Comparison of ENCODE assay signal across 26 cellular contexts in the genomic region with DNA sequence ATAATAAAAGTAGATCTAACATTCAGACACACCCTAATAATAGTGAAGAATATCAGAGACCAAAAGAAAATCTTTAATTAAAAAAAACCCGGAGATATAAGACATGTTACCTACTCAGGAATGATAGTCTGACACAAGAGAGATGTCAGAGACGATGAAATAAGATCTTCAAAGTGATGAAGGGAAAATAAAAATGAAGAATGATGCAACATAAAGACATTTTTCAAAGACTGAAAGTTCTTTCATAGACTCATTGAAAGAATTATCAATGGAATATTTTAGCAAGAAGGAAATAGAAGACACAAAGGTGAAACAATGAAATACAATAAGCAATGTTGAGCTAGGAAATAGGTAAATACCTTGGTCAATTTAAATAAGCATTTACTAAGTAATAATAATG. TPM values are rescaled to one million over a fixed set of nuclear protein-coding genes. Genes with fewer than 3 reads are reported as not detected.
DNase-seq lines count a peak whose midpoint lies in the region; ATAC-seq, FAIRE-seq and TF ChIP-seq lines count a peak whose summit lies in the region.
"Had no signal": no experiment of that assay in that cellular context is flagged by ENCODE, and none has a peak within 500 bp of the region (broad histone marks: within the 10 kb centered on the region; RNA-seq: fewer than 3 reads in every experiment).

No MANE protein-coding gene starts in this region.

- H3K36me3 ChIP-seq in HepG2 (replicated peaks in 1 of 2; ENCODE audit: control insufficient read depth in 1 of 2, insufficient read depth in 2 of 2, low read length in 2 of 2) (no peaks in the 10 kb centered on the region), right lobe of liver (peaks cover 0 to 6% (median 0%) of the 10 kb centered on the region in 4 donors)

- H3K4me1 ChIP-seq in HepG2 (ENCODE audit: insufficient read depth, low read length) (peaks cover 11% of the 10 kb centered on the region; the same call in 1 of the 2 replicates), right lobe of liver (peaks cover 0 to 8% (median 0%) of the 10 kb centered on the region in 4 donors)
- H3K4me1 ChIP-seq: Caco-2 had no signal

- peak overlapping the region; percentile 20 for H3K27ac Mint-ChIP-seq in activated CD4-positive, alpha-beta memory T cell treated with anti-CD3 and anti-CD28 coated beads for 36 hours
- H3K27ac Mint-ChIP-seq in activated CD4-positive, alpha-beta memory T cell treated with anti-CD3 and anti-CD28 coated beads, Interleukin-2, amount 10 ng/mL, durations not matched to agents 7 days and 5 days, result no peak overlapping the region
- peak overlapping the region; percentile 95 for H3K27ac Mint-ChIP-seq in activated naive CD8-positive, alpha-beta T cell treated with anti-CD3 and anti-CD28 coated beads for 36 hours
- H3K27ac Mint-ChIP-seq in stimulated activated naive CD8-positive, alpha-beta T cell treated with anti-CD3 and anti-CD28 coated beads, Interleukin-15, amount 100 ng/mL, for 72 hours, result peak overlapping the region; percentile 99 to 100
- H3K27ac Mint-ChIP-seq: HFFc6 had no signal

- FAIRE-seq in HepG2 (lab: Jason Lieb, UNC), result no peak

- H3K27ac ChIP-seq in HepG2 (ENCODE audit: extremely low read length, insufficient read depth, low read length), result no peak overlapping the region
- no peak overlapping the region for H3K27ac ChIP-seq in right lobe of liver
- no peak overlapping the region for H3K27ac ChIP-seq in coronary artery

- POLR2A ChIA-PET in activated CD4-positive, alpha-beta memory T cell treated with anti-CD3 and anti-CD28 coated beads for 36 hours (lab: Charles Lee), result interaction anchor here (0.6 kb wide), 1 partner anchor 40 kb away, joined by 3 read pairs; no protein-coding TSS in a partner anchor
- POLR2A ChIA-PET in activated CD4-positive, alpha-beta memory T cell treated with anti-CD3 and anti-CD28 coated beads, Interleukin-2, amount 10 ng/mL, durations not matched to agents 7 days and 5 days (lab: Charles Lee), result no interaction called here
- POLR2A ChIA-PET in HepG2 (lab: Yijun Ruan, JAX), result no interaction called here

- peaks cover 66% of the 10 kb centered on the region for H3K36me3 Mint-ChIP-seq in activated CD4-positive, alpha-beta memory T cell treated with anti-CD3 and anti-CD28 coated beads for 36 hours
- H3K36me3 Mint-ChIP-seq in activated CD4-positive, alpha-beta memory T cell treated with anti-CD3 and anti-CD28 coated beads, Interleukin-2, amount 10 ng/mL, durations not matched to agents 7 days and 5 days (ENCODE audit: low read depth), result peaks cover 87% of the 10 kb centered on the region
- H3K36me3 Mint-ChIP-seq in activated naive CD8-positive, alpha-beta T cell treated with anti-CD3 and anti-CD28 coated beads for 36 hours, result peaks cover 58% of the 10 kb centered on the region

- H2AFZ ChIP-seq in HepG2 (ENCODE audit: low read length), result no peak overlapping the region

- no peak overlapping the region for H3K9ac ChIP-seq in HepG2 (ENCODE audit: insufficient read depth, low read depth, low read length)

- CTCF ChIA-PET in activated CD4-positive, alpha-beta memory T cell treated with anti-CD3 and anti-CD28 coated beads for 36 hours (lab: Charles Lee), result no interaction called here
- CTCF ChIA-PET in activated CD4-positive, alpha-beta memory T cell treated with anti-CD3 and anti-CD28 coated beads, Interleukin-2, amount 10 ng/mL, durations not matched to agents 7 days and 5 days (lab: Charles Lee), result no interaction called here
- CTCF ChIA-PET in HepG2 (lab: Yijun Ruan, JAX; ENCODE audit: low intra/inter-chr PET ratio, low total read pairs), result no interaction called here

- no peak for DNase-seq in activated CD4-positive, alpha-beta memory T cell treated with anti-CD3 and anti-CD28 coated beads for 36 hours
- no peak for DNase-seq in activated CD4-positive, alpha-beta memory T cell treated with anti-CD3 and anti-CD28 coated beads, Interleukin-2, amount 10 ng/mL, durations not matched to agents 7 days and 5 days
- no peak for DNase-seq in HepG2 (ENCODE audit: low spot score)
- no peak for DNase-seq in right lobe of liver
- no peak for DNase-seq in activated naive CD8-positive, alpha-beta T cell treated with anti-CD3 and anti-CD28 coated beads for 36 hours
- no peak for DNase-seq in stimulated activated naive CD8-positive, alpha-beta T cell treated with anti-CD3 and anti-CD28 coated beads, Interleukin-15, amount 100 ng/mL, for 72 hours
- DNase-seq in coronary artery (ENCODE audit: low spot score), result no peak
- no peak for DNase-seq in NAMALWA (ENCODE audit: low spot score)
- DNase-seq: 8988T, Caco-2, GF-D8, H7, HFFc6, Karpas-422, NCI-H1048, NCI-H1436, NCI-H1930, NCI-H226, NCI-H524, NCI-H82, RPMI8226 had no signal

- TF ChIP-seq EP300 in HepG2 (IDR thresholded peaks at IDR 0.05; ENCODE audit: low read depth in 2 of 2, low read length in 2 of 2), result no peak
- TF ChIP-seq EP300 in HepG2 (CRISPR knock-in tag; IDR thresholded peaks at IDR 0.05; ENCODE audit: borderline replicate concordance), result no peak

- no peaks in the 10 kb centered on the region for H4K20me1 ChIP-seq in HepG2 (ENCODE audit: insufficient read depth, low read length)

- intact Hi-C loops in activated CD4-positive, alpha-beta memory T cell treated with anti-CD3 and anti-CD28 coated beads for 36 hours (cut with micrococcal nuclease), result no loop called here
- intact Hi-C loops in HepG2 (cut with micrococcal nuclease; ENCODE audit: unreplicated experiment), result no loop called here
- intact Hi-C loops in right lobe of liver (cut with DNase I), result no loop called here

- TF ChIP-seq CTCF in HepG2 (CRISPR knock-in tag; IDR thresholded peaks at IDR 0.05), result no peak
- TF ChIP-seq CTCF in right lobe of liver (IDR thresholded peaks at IDR 0.05), result no peak
- TF ChIP-seq CTCF in coronary artery (IDR thresholded peaks at IDR 0.05), result no peak

- H3K27me3 ChIP-seq in HepG2 (ENCODE audit: control insufficient read depth in 1 of 2, insufficient read depth in 2 of 2, low read length in 2 of 2) (no peaks in the 10 kb centered on the region; a peak in 3 of 5 replicates), right lobe of liver (no peaks in the 10 kb centered on the region)

- no peak for TF ChIP-seq POLR2A in HepG2 (IDR thresholded peaks at IDR 0.05; ENCODE audit: insufficient read depth in 1 of 2, low read depth in 2 of 2, low read length in 2 of 2)
- no peak for TF ChIP-seq POLR2A in right lobe of liver (IDR thresholded peaks at IDR 0.05)

- peaks cover 15% of the 10 kb centered on the region for H3K4me1 Mint-ChIP-seq in activated CD4-positive, alpha-beta memory T cell treated with anti-CD3 and anti-CD28 coated beads for 36 hours (ENCODE audit: low read depth)
- peaks cover 4% of the 10 kb centered on the region for H3K4me1 Mint-ChIP-seq in activated CD4-positive, alpha-beta memory T cell treated with anti-CD3 and anti-CD28 coated beads, Interleukin-2, amount 10 ng/mL, durations not matched to agents 7 days and 5 days
- peaks cover 24% of the 10 kb centered on the region for H3K4me1 Mint-ChIP-seq in activated naive CD8-positive, alpha-beta T cell treated with anti-CD3 and anti-CD28 coated beads for 36 hours
- H3K4me1 Mint-ChIP-seq in stimulated activated naive CD8-positive, alpha-beta T cell treated with anti-CD3 and anti-CD28 coated beads, Interleukin-15, amount 100 ng/mL, for 72 hours, result peaks cover 31% of the 10 kb centered on the region
- H3K4me1 Mint-ChIP-seq: CD14-positive monocyte had no signal

- H3K9me3 ChIP-seq in HepG2 (ENCODE audit: low read length), result no peaks in the 10 kb centered on the region
- H3K9me3 ChIP-seq in right lobe of liver, result no peaks in the 10 kb centered on the region
- H3K9me3 ChIP-seq: Caco-2 had no signal

- H3K4me3 ChIP-seq in HepG2 (replicated peaks in 1 of 3; ENCODE audit: insufficient read depth in 1 of 3, low read depth in 2 of 3, low read length in 3 of 3) (no peak overlapping the region), right lobe of liver (no peak overlapping the region), coronary artery (no peak overlapping the region)

- H3K79me2 ChIP-seq in HepG2 (ENCODE audit: insufficient read depth, low read length), result no peaks in the 10 kb centered on the region

- in situ Hi-C loops in HepG2 (cut with HindIII; ENCODE audit: extremely low pct_ligation_motif_present, low pct_unique_long_range_greater_than_20kb), result no loop called here

- ATAC-seq in HepG2, result no peak
- no peak for ATAC-seq in right lobe of liver
- ATAC-seq in stimulated activated naive CD8-positive, alpha-beta T cell treated with anti-CD3 and anti-CD28 coated beads, Interleukin-15, amount 100 ng/mL, for 72 hours, result peak; percentile 55

- TF ChIP-seq RAD21 in HepG2 (CRISPR knock-in tag; IDR thresholded peaks at IDR 0.05), result no peak

- no TSS peak for BruUV-seq in HepG2 (replicated peaks; lab: Mats Ljungman, UMichigan)

- no peaks in the 10 kb centered on the region for H3K27me3 Mint-ChIP-seq in activated CD4-positive, alpha-beta memory T cell treated with anti-CD3 and anti-CD28 coated beads for 36 hours
- no peaks in the 10 kb centered on the region for H3K27me3 Mint-ChIP-seq in activated CD4-positive, alpha-beta memory T cell treated with anti-CD3 and anti-CD28 coated beads, Interleukin-2, amount 10 ng/mL, durations not matched to agents 7 days and 5 days
- H3K27me3 Mint-ChIP-seq in activated naive CD8-positive, alpha-beta T cell treated with anti-CD3 and anti-CD28 coated beads for 36 hours, result no peaks in the 10 kb centered on the region
- H3K27me3 Mint-ChIP-seq in stimulated activated naive CD8-positive, alpha-beta T cell treated with anti-CD3 and anti-CD28 coated beads, Interleukin-15, amount 100 ng/mL, for 72 hours, result no peaks in the 10 kb centered on the region

- no peaks in the 10 kb centered on the region for H3K9me3 Mint-ChIP-seq in activated CD4-positive, alpha-beta memory T cell treated with anti-CD3 and anti-CD28 coated beads for 36 hours
- H3K9me3 Mint-ChIP-seq in activated CD4-positive, alpha-beta memory T cell treated with anti-CD3 and anti-CD28 coated beads, Interleukin-2, amount 10 ng/mL, durations not matched to agents 7 days and 5 days, result no peaks in the 10 kb centered on the region
- H3K9me3 Mint-ChIP-seq in activated naive CD8-positive, alpha-beta T cell treated with anti-CD3 and anti-CD28 coated beads for 36 hours, result no peaks in the 10 kb centered on the region
- H3K9me3 Mint-ChIP-seq in stimulated activated naive CD8-positive, alpha-beta T cell treated with anti-CD3 and anti-CD28 coated beads, Interleukin-15, amount 100 ng/mL, for 72 hours, result no peaks in the 10 kb centered on the region
- H3K9me3 Mint-ChIP-seq: CD14-positive monocyte, HFFc6 had no signal

- 4% methylated on average over 2 of the region's 2 CpGs for WGBS in HepG2 (ENCODE audit: low lambda C conversion rate)
- WGBS in right lobe of liver (ENCODE audit: insufficient coverage, low coverage, low lambda C conversion rate, missing lambda C conversion rate), result 84% methylated on average over 2 of the region's 2 CpGs

- H3K4me3 Mint-ChIP-seq in activated CD4-positive, alpha-beta memory T cell treated with anti-CD3 and anti-CD28 coated beads for 36 hours, result no peak overlapping the region
- no peak overlapping the region for H3K4me3 Mint-ChIP-seq in activated CD4-positive, alpha-beta memory T cell treated with anti-CD3 and anti-CD28 coated beads, Interleukin-2, amount 10 ng/mL, durations not matched to agents 7 days and 5 days
- H3K4me3 Mint-ChIP-seq in activated naive CD8-positive, alpha-beta T cell treated with anti-CD3 and anti-CD28 coated beads for 36 hours, result peak overlapping the region; percentile 29
- peak overlapping the region; percentile 20 to 77 for H3K4me3 Mint-ChIP-seq in stimulated activated naive CD8-positive, alpha-beta T cell treated with anti-CD3 and anti-CD28 coated beads, Interleukin-15, amount 100 ng/mL, for 72 hours
- H3K4me3 Mint-ChIP-seq: CD14-positive monocyte, HFFc6 had no signal

- no peak overlapping the region for H3K4me2 ChIP-seq in HepG2 (ENCODE audit: low read depth, low read length)

RNA-seq across cellular contexts. Expression of gene HCLS1, which starts 19.6 kb away (rescaled TPM):
- 100 to 1,000 TPM; 249 to 251 TPM for total RNA-seq in activated CD4-positive, alpha-beta memory T cell treated with anti-CD3 and anti-CD28 coated beads for 36 hours
- 100 to 1,000 TPM; 380 to 382 TPM for total RNA-seq in activated CD4-positive, alpha-beta memory T cell treated with anti-CD3 and anti-CD28 coated beads, Interleukin-2, amount 10 ng/mL, durations not matched to agents 7 days and 5 days
- total RNA-seq in HepG2 (2016; rRNA removed; fragmentation: Illumina TruSeq; extraction: Trizol), result not detected in 2 replicates
- total RNA-seq in HepG2 (2016; cell fraction: cytosol; rRNA removed; fragmentation: Illumina TruSeq; extraction: Trizol; ENCODE audit: low read depth), result not detected in 2 replicates
- total RNA-seq in HepG2 (2016; cell fraction: insoluble cytoplasmic fraction; rRNA removed; fragmentation: Illumina TruSeq; extraction: Trizol), result 0.28 TPM in 1 of 2 replicates, not detected in the other
- total RNA-seq in HepG2 (2016; cell fraction: membrane; rRNA removed; fragmentation: Illumina TruSeq; extraction: Trizol), result not detected in 2 replicates
- not detected in 2 replicates for total RNA-seq in HepG2 (2016; cell fraction: nucleus; rRNA removed; fragmentation: Illumina TruSeq; extraction: Trizol)
- not detected in 2 replicates for polyA plus RNA-seq in HepG2 (2011; rRNA removed)
- polyA plus RNA-seq in HepG2 (2011; cell fraction: cytosol; rRNA removed), result 0.09 TPM in 1 of 2 replicates, not detected in the other
- polyA plus RNA-seq in HepG2 (2011; cell fraction: nucleus; rRNA removed), result 0.13 and 0.64 TPM in 2 replicates
- polyA plus RNA-seq in HepG2 (2012), result not detected in 2 replicates
- not detected in 2 replicates for polyA plus RNA-seq in HepG2 (2016; cell fraction: cytosol; fragmentation: Illumina TruSeq; extraction: Trizol; ENCODE audit: low read depth)
- not detected in 2 replicates for polyA plus RNA-seq in HepG2 (2016; cell fraction: insoluble cytoplasmic fraction; fragmentation: Illumina TruSeq; extraction: Trizol; ENCODE audit: low read depth)
- not detected in 2 replicates for polyA plus RNA-seq in HepG2 (2016; cell fraction: membrane; fragmentation: Illumina TruSeq; extraction: Trizol; ENCODE audit: low read depth)
- 0.16 TPM in 1 of 2 replicates, not detected in the other for polyA plus RNA-seq in HepG2 (2016; cell fraction: nucleus; fragmentation: Illumina TruSeq; extraction: Trizol; ENCODE audit: insufficient read depth, low read depth)
- polyA minus RNA-seq in HepG2 (2011; rRNA and poly(A)+ RNA removed; ENCODE audit: low replicate concordance), result not detected in 2 replicates
- not detected in 2 replicates for polyA minus RNA-seq in HepG2 (2011; cell fraction: cytosol; rRNA and poly(A)+ RNA removed)
- 1.3 and 1.7 TPM in 2 replicates for polyA minus RNA-seq in HepG2 (2011; cell fraction: nucleus; rRNA and poly(A)+ RNA removed)
- 10 to 100 TPM; 13.7 to 20.4 (median 16.9) TPM for total RNA-seq in right lobe of liver
- total RNA-seq in activated naive CD8-positive, alpha-beta T cell treated with anti-CD3 and anti-CD28 coated beads for 36 hours, result 100 to 1,000 TPM; 183 to 193 TPM

RNA-seq across cellular contexts. Expression of gene FBXO40, which starts 47.9 kb away (rescaled TPM):
- not detected for total RNA-seq in activated CD4-positive, alpha-beta memory T cell treated with anti-CD3 and anti-CD28 coated beads for 36 hours
- not detected for total RNA-seq in activated CD4-positive, alpha-beta memory T cell treated with anti-CD3 and anti-CD28 coated beads, Interleukin-2, amount 10 ng/mL, durations not matched to agents 7 days and 5 days
- total RNA-seq in HepG2 (2016; rRNA removed; fragmentation: Illumina TruSeq; extraction: Trizol) (not detected in 2 replicates), right lobe of liver (under 1 TPM in 2 of 6 experiments, not detected in 4; 0.07 to 0.10 TPM)
- total RNA-seq in HepG2 (2016; cell fraction: cytosol; rRNA removed; fragmentation: Illumina TruSeq; extraction: Trizol; ENCODE audit: low read depth), result not detected in 2 replicates
- not detected in 2 replicates for total RNA-seq in HepG2 (2016; cell fraction: insoluble cytoplasmic fraction; rRNA removed; fragmentation: Illumina TruSeq; extraction: Trizol)
- total RNA-seq in HepG2 (2016; cell fraction: membrane; rRNA removed; fragmentation: Illumina TruSeq; extraction: Trizol), result not detected in 2 replicates
- not detected in 2 replicates for total RNA-seq in HepG2 (2016; cell fraction: nucleus; rRNA removed; fragmentation: Illumina TruSeq; extraction: Trizol)
- polyA plus RNA-seq in HepG2 (2011; rRNA removed), result not detected in 2 replicates
- polyA plus RNA-seq in HepG2 (2011; cell fraction: cytosol; rRNA removed), result not detected in 2 replicates
- not detected in 2 replicates for polyA plus RNA-seq in HepG2 (2011; cell fraction: nucleus; rRNA removed)
- polyA plus RNA-seq in HepG2 (2012), result not detected in 2 replicates
- not detected in 2 replicates for polyA plus RNA-seq in HepG2 (2016; cell fraction: cytosol; fragmentation: Illumina TruSeq; extraction: Trizol; ENCODE audit: low read depth)
- not detected in 2 replicates for polyA plus RNA-seq in HepG2 (2016; cell fraction: insoluble cytoplasmic fraction; fragmentation: Illumina TruSeq; extraction: Trizol; ENCODE audit: low read depth)
- not detected in 2 replicates for polyA plus RNA-seq in HepG2 (2016; cell fraction: membrane; fragmentation: Illumina TruSeq; extraction: Trizol; ENCODE audit: low read depth)
- not detected in 2 replicates for polyA plus RNA-seq in HepG2 (2016; cell fraction: nucleus; fragmentation: Illumina TruSeq; extraction: Trizol; ENCODE audit: insufficient read depth, low read depth)
- polyA minus RNA-seq in HepG2 (2011; rRNA and poly(A)+ RNA removed; ENCODE audit: low replicate concordance), result not detected in 2 replicates
- not detected in 2 replicates for polyA minus RNA-seq in HepG2 (2011; cell fraction: cytosol; rRNA and poly(A)+ RNA removed)
- not detected in 2 replicates for polyA minus RNA-seq in HepG2 (2011; cell fraction: nucleus; rRNA and poly(A)+ RNA removed)
- total RNA-seq in activated naive CD8-positive, alpha-beta T cell treated with anti-CD3 and anti-CD28 coated beads for 36 hours, result not detected
- total RNA-seq: Caco-2, Daoy, HFFc6, HT-29, MCF 10A had no signal
- polyA plus RNA-seq: AG04450, CD14-positive monocyte had no signal

Comparison
In these comparisons a context has a peak if more than half of its experiments do, and no peak if none do; other contexts are left out.
1. RNA of gene HCLS1, which starts 19.6 kb away (total RNA-seq): 380 to 382 TPM in activated CD4-positive, alpha-beta memory T cell treated with anti-CD3 and anti-CD28 coated beads, Interleukin-2, amount 10 ng/mL, durations not matched to agents 7 days and 5 days, 249 to 251 TPM in activated CD4-positive, alpha-beta memory T cell treated with anti-CD3 and anti-CD28 coated beads for 36 hours, 183 to 193 TPM in activated naive CD8-positive, alpha-beta T cell treated with anti-CD3 and anti-CD28 coated beads for 36 hours and 13.7 to 20.4 TPM in right lobe of liver; 0.28 TPM in HepG2; every median in the first group is over 10 times any median in the second.
2. H3K4me3 Mint-ChIP-seq: peak in activated naive CD8-positive, alpha-beta T cell treated with anti-CD3 and anti-CD28 coated beads for 36 hours (single experiment) and stimulated activated naive CD8-positive, alpha-beta T cell treated with anti-CD3 and anti-CD28 coated beads, Interleukin-15, amount 100 ng/mL, for 72 hours (2 of 2); none in activated CD4-positive, alpha-beta memory T cell treated with anti-CD3 and anti-CD28 coated beads for 36 hours (single experiment) and activated CD4-positive, alpha-beta memory T cell treated with anti-CD3 and anti-CD28 coated beads, Interleukin-2, amount 10 ng/mL, durations not matched to agents 7 days and 5 days (single experiment).